17 cellular contexts compared by ENCODE assay signal in the genomic region with DNA sequence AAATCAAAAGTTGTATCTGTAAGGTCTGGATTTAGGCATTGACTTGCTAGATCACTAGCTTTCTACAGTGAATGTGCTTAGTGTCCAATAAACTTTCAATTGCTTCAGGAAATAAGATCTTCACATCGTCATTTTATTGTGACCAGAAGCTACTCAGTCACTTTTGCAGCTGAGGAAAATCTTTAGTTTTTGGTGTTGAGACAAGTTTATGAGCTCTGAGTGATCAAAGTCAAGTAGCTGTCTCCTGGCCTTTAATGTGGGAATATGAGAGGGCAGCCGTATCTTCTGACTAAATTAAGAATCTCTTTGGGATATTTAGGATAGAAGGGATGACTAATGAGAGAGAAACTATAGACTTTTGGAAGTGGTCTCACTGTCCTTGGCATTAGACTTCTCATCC. TPM values are rescaled to one million over a fixed set of nuclear protein-coding genes. Genes with fewer than 3 reads are reported as not detected.
DNase-seq lines count a peak whose midpoint lies in the region; ATAC-seq and TF ChIP-seq lines count a peak whose summit lies in the region.
"Had no signal": no experiment of that assay in that cellular context is flagged by ENCODE, and none has a peak within 500 bp of the region (broad histone marks: within the 10 kb centered on the region; RNA-seq: fewer than 3 reads in every experiment).

No MANE protein-coding gene starts in this region.

- POLR2A ChIA-PET in IMR-90 (lab: Charles Lee; ENCODE audit: unreplicated experiment): interaction anchor here (0.6 kb wide), 1 partner anchor 21 kb away, joined by 3 read pairs; no protein-coding TSS in a partner anchor

- H4K8ac ChIP-seq in IMR-90 (ENCODE audit: low read depth in 2 of 2, low read length in 2 of 2): no peak overlapping the region; a peak in 1 of 4 replicates

- in situ Hi-C loops in IMR-90 (cut with MboI; ENCODE audit: low sequenced_read_pairs): loop anchor here (10.0 to 25.0 kb wide), 2 partner anchors 387 to 785 kb away; no protein-coding TSS in a partner anchor

- H3K79me1 ChIP-seq in IMR-90 (ENCODE audit: low read depth in 1 of 2, low read length in 2 of 2): peaks cover 23 to 61% of the 10 kb centered on the region in 2 experiments

- H3K18ac ChIP-seq in IMR-90 (ENCODE audit: low read depth, low read length): no peak overlapping the region

- no peak overlapping the region for H3K4ac ChIP-seq in IMR-90 (ENCODE audit: low read depth, low read length)

- CTCF ChIA-PET in IMR-90 (lab: Yijun Ruan, JAX): interaction anchor here (1.1 to 1.9 kb wide), 3 partner anchors 9 to 19 kb away, joined by 3 to 7 read pairs (median 5); no protein-coding TSS in a partner anchor

- H4K91ac ChIP-seq in IMR-90 (ENCODE audit: insufficient read depth, low read depth, low read length): no peak overlapping the region

- peaks cover 95% of the 10 kb centered on the region for H3K79me2 ChIP-seq in smooth muscle cell (ENCODE audit: low read depth)

- H2AK5ac ChIP-seq in IMR-90 (ENCODE audit: low read depth, low read length): no peak overlapping the region

- H3K4me3 ChIP-seq in heart left ventricle: no peak overlapping the region
- H3K4me3 ChIP-seq in IMR-90 (ENCODE audit: insufficient read depth, low read depth, low read length): no peak overlapping the region
- no peak overlapping the region for H3K4me3 ChIP-seq in right atrium auricular region
- no peak overlapping the region for H3K4me3 ChIP-seq in smooth muscle cell
- H3K4me3 ChIP-seq: MG63 had no signal

- no peak overlapping the region for H3K14ac ChIP-seq in IMR-90 (replicated peaks; ENCODE audit: low read depth, low read length)

- 40 to 63% (median 54%) methylated on average over 2 of the region's 2 CpGs for WGBS in heart left ventricle, 4 donors
- WGBS in IMR-90 (ENCODE audit: extremely low coverage in 2 of 2, insufficient read length in 1 of 2), 2 experiments: no CpG with 5 or more reads among the region's 2 CpGs
- WGBS in smooth muscle cell (ENCODE audit: low lambda C conversion rate): 23% methylated on average over 2 of the region's 2 CpGs

- H4K20me1 ChIP-seq in IMR-90 (ENCODE audit: insufficient read depth, low read length) (peaks cover 42% of the 10 kb centered on the region), smooth muscle cell (ENCODE audit: low read depth) (peaks cover 20% of the 10 kb centered on the region)

- BruUV-seq in IMR-90 (replicated peaks; lab: Mats Ljungman, UMichigan): no TSS peak

- H2AK9ac ChIP-seq in IMR-90 (replicated peaks; ENCODE audit: low read depth, low read length, poor library complexity): no peak overlapping the region

- no peak overlapping the region for H2BK120ac ChIP-seq in IMR-90 (ENCODE audit: low read depth, low read length)

- no peak overlapping the region for H4K5ac ChIP-seq in IMR-90 (ENCODE audit: low read depth, low read length)

- H3F3A ChIP-seq in smooth muscle cell (ENCODE audit: low read depth): peaks cover 49% of the 10 kb centered on the region

- H3K9ac ChIP-seq in IMR-90 (ENCODE audit: low read depth, low read length) (no peak overlapping the region; the same call in 1 of the 2 replicates), smooth muscle cell (ENCODE audit: low read depth) (peak overlapping the region; percentile 19)

- no peak overlapping the region for H2BK20ac ChIP-seq in IMR-90 (ENCODE audit: low read depth, low read length)

- TF ChIP-seq POLR2A in heart left ventricle (IDR thresholded peaks at IDR 0.05) (no peak), IMR-90 (IDR thresholded peaks at IDR 0.05; ENCODE audit: low read depth, low read length) (no peak)

- H3K27me3 ChIP-seq in heart left ventricle: no peaks in the 10 kb centered on the region
- H3K27me3 ChIP-seq in IMR-90 (ENCODE audit: control insufficient read depth, insufficient read depth, low read length): no peaks in the 10 kb centered on the region
- no peaks in the 10 kb centered on the region for H3K27me3 ChIP-seq in right atrium auricular region
- no peaks in the 10 kb centered on the region for H3K27me3 ChIP-seq in smooth muscle cell (ENCODE audit: low read depth)
- H3K27me3 ChIP-seq: MG63 had no signal

- H2BK5ac ChIP-seq in IMR-90 (ENCODE audit: low read depth, low read length, poor library complexity, severe bottlenecking): no peak overlapping the region

- H2BK15ac ChIP-seq in IMR-90 (ENCODE audit: low read depth, low read length): no peak overlapping the region

- H2AFZ ChIP-seq in IMR-90 (replicated peaks; ENCODE audit: low read length, poor library complexity) (no peak overlapping the region), smooth muscle cell (ENCODE audit: low read depth) (no peak overlapping the region)

- peaks cover 6% of the 10 kb centered on the region for H3K9me1 ChIP-seq in IMR-90 (ENCODE audit: insufficient read depth, low read length)

- H3K56ac ChIP-seq in IMR-90 (ENCODE audit: extremely low read depth, insufficient read depth, low read length): no peak overlapping the region

- H3K4me1 ChIP-seq in heart left ventricle (peaks cover 0 to 56% (median 36%) of the 10 kb centered on the region in 12 donors), IMR-90 (ENCODE audit: control insufficient read depth, insufficient read depth, low read length) (peaks cover 9% of the 10 kb centered on the region), right atrium auricular region (peaks cover 0 to 53% of the 10 kb centered on the region in 2 donors), smooth muscle cell (ENCODE audit: low read depth) (peaks cover 21% of the 10 kb centered on the region)
- H3K4me1 ChIP-seq: BE2C had no signal

- DNase-seq in heart left ventricle (no peak), Right ventricle myocardium inferior (ENCODE audit: missing footprints) (no peak), IMR-90 (no peak), right atrium auricular region (ENCODE audit: low spot score) (no peak), smooth muscle cell (lab: John Stamatoyannopoulos, UW; ENCODE audit: unreplicated experiment) (no peak), SIG-M5 treated with dmso at 0.1 percent for 504 hours (lab: John Stamatoyannopoulos, UW; ENCODE audit: unreplicated experiment) (no peak), iPS-NIHi7 (ENCODE audit: extremely low spot score) (no peak), foreskin melanocyte (no peak)
- DNase-seq: 8988T; CD8-positive, alpha-beta memory T cell; DMS79 treated with DMSO at 0.1 percent for 48 hours; MG63; NCI-H2029; NCI-H446; NCI-H524 treated with DMSO at 0.1 percent for 48 hours; NCI-H774 had no signal

- H3K23ac ChIP-seq in IMR-90 (ENCODE audit: low read depth, low read length): peak overlapping the region; percentile 3; the same call in 1 of the 2 replicates

- ATAC-seq in heart left ventricle (peak in 1 of 4 donors; percentile 22), Right ventricle myocardium inferior (no peak), IMR-90 (ENCODE audit: low read depth) (no peak; the same call in 1 of the 2 replicates)

- H3K4me2 ChIP-seq in IMR-90 (ENCODE audit: low read depth, low read length) (0 out of 2 replicates have a peak overlapping the region, but pooled peaks have one; percentile 5), smooth muscle cell (peak overlapping the region; percentile 74)

- dilution Hi-C loops in IMR-90 (cut with HindIII; ENCODE audit: low sequenced_read_pairs, unreplicated experiment): no loop called here

- H3K9me3 ChIP-seq in heart left ventricle (no peaks in the 10 kb centered on the region), IMR-90 (ENCODE audit: control insufficient read depth, insufficient read depth, low read length) (no peaks in the 10 kb centered on the region), right atrium auricular region (no peaks in the 10 kb centered on the region), smooth muscle cell (replicated peaks; ENCODE audit: low read depth) (no peaks in the 10 kb centered on the region)
- H3K9me3 ChIP-seq: BE2C, MG63 had no signal

- H3K27ac ChIP-seq in heart left ventricle (peak overlapping the region in 9 of 12 donors; percentile 2 to 63 (median 26)), IMR-90 (ENCODE audit: insufficient read depth, low read length) (no peak overlapping the region), right atrium auricular region (peak overlapping the region; percentile 49 to 67), smooth muscle cell (ENCODE audit: low read depth) (peak overlapping the region; percentile 64)

- no peak for TF ChIP-seq CTCF in heart left ventricle (IDR thresholded peaks at IDR 0.05)
- TF ChIP-seq CTCF in IMR-90 (conservative IDR thresholded peaks at IDR 0.05; ENCODE audit: low read depth, low read length): no peak
- no peak for TF ChIP-seq CTCF in right atrium auricular region (IDR thresholded peaks at IDR 0.05)
- no peak for TF ChIP-seq CTCF in smooth muscle cell (IDR thresholded peaks at IDR 0.05; ENCODE audit: borderline replicate concordance, insufficient read depth, poor library complexity, severe bottlenecking)

- no peak for TF ChIP-seq RAD21 in IMR-90 (IDR thresholded peaks at IDR 0.05; ENCODE audit: low read length)

- H3K36me3 ChIP-seq in heart left ventricle: peaks cover 0 to 4% (median 0%) of the 10 kb centered on the region in 9 donors
- no peaks in the 10 kb centered on the region; the same call in 1 of the 2 replicates for H3K36me3 ChIP-seq in IMR-90 (ENCODE audit: control insufficient read depth, insufficient read depth, low read length)
- H3K36me3 ChIP-seq in right atrium auricular region: no peaks in the 10 kb centered on the region
- no peaks in the 10 kb centered on the region for H3K36me3 ChIP-seq in smooth muscle cell (ENCODE audit: low read depth)
- H3K36me3 ChIP-seq: BE2C, MG63 had no signal

- intact Hi-C loops in heart left ventricle (cut with DNase I) (loop anchor here in 2 of 10 donors (10.0 kb wide), 3 partner anchors 385 to 805 kb away; no protein-coding TSS in a partner anchor), Right ventricle myocardium inferior (cut with DNase I) (no loop called here), IMR-90 (cut with micrococcal nuclease) (loop anchor here (10.0 kb wide), 2 partner anchors 445 to 665 kb away; no protein-coding TSS in a partner anchor)

TF ChIP-seq in IMR-90, 13 proteins besides CTCF, POLR2A, EP300 and RAD21 (continues in another document):
- no peak for TF ChIP-seq RCOR1 (IDR thresholded peaks at IDR 0.05; ENCODE audit: insufficient replicate concordance, low read length)
- TF ChIP-seq MXI1 (IDR thresholded peaks at IDR 0.05; ENCODE audit: borderline replicate concordance, low read depth, low read length): no peak
- no peak for TF ChIP-seq BHLHE40 (IDR thresholded peaks at IDR 0.05; ENCODE audit: low read depth, low read length)
- TF ChIP-seq NFE2L2 (IDR thresholded peaks at IDR 0.05; ENCODE audit: low read depth, low read length): no peak

RNA-seq across cellular contexts. Expression of a gene that starts 21.6 kb away (rescaled TPM):
- total RNA-seq in heart left ventricle (100 to 1,000 TPM in 7 of 9 donors, 10 to 100 TPM in 2; 64.6 to 165 (median 129) TPM), Right ventricle myocardium inferior (148 TPM), IMR-90 (2012; rRNA removed) (31.7 and 40.8 TPM in 2 replicates), right atrium auricular region (100 to 1,000 TPM in 1 of 2 donors, 10 to 100 TPM in 1; 98.3 to 108 TPM), smooth muscle cell (63.1 and 91.8 TPM in 2 replicates)
- polyA plus RNA-seq in heart left ventricle (10 to 100 TPM; 54.1 to 71.5 TPM), IMR-90 (2012; rRNA removed) (28.6 and 35.7 TPM in 2 replicates), smooth muscle cell (74.6 and 107 TPM in 2 replicates)
- polyA plus RNA-seq in IMR-90 (2012; cell fraction: cytosol; rRNA removed): 11.2 and 15.2 TPM in 2 replicates
- polyA plus RNA-seq in IMR-90 (2012; cell fraction: nucleus; rRNA removed; ENCODE audit: low replicate concordance): 8.9 and 36.8 TPM in 2 replicates
- total RNA-seq: CD8-positive, alpha-beta memory T cell had no signal
- polyA plus RNA-seq: CD8-positive, alpha-beta memory T cell had no signal
